Comparison of ENCODE assay signal across 1 cellular context in the genomic region with DNA sequence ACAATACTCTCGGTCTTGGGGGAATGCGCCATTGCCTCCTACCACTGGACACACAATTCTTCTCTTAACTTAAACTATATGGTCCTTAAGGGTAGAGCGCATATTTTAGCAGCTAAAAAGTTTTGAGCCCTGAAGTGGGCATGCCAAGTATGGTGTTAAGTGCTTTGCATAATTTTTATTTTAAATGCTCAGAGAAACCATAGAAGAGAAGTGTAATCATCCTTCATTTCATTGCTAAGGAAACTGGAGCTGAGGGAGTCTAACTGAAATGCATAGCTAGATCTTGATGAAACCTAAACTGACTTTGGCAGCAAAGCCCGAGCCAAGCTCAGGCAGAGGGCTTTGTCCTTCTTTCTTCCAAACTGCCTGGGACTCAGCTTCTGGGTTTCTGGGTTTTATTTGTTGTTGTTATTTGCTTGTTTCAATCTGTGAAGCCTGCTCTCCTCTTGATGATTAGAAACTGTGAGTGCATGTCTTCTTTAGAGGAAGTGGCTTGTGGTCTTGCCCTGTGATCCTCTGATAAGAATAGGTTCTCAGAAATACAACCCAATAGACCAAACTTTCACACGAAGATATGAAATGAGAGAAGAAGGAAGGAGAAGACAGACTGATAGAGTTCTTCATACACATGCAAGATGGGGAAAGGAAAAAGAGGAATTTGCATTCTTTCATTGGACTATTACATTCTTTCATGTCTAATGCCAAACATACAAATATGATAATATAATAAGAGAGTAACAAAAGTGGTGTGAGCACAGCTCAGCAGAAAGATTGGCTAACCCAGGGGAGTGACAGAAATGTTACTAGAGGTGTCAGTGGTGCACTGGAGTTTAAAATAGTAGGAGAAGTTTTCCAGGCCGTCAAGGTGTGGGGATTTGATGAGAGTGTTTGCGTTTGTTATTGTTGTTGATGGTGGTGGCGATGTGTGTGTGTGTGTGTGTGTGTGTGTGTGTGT.
TF ChIP-seq lines count a peak whose summit lies in the region.

No MANE protein-coding gene starts in this region.

TF ChIP-seq in SK-N-SH, 30 proteins besides CTCF, POLR2A, EP300 and RAD21 (continued from another document):
- TF ChIP-seq, protein P1, sequence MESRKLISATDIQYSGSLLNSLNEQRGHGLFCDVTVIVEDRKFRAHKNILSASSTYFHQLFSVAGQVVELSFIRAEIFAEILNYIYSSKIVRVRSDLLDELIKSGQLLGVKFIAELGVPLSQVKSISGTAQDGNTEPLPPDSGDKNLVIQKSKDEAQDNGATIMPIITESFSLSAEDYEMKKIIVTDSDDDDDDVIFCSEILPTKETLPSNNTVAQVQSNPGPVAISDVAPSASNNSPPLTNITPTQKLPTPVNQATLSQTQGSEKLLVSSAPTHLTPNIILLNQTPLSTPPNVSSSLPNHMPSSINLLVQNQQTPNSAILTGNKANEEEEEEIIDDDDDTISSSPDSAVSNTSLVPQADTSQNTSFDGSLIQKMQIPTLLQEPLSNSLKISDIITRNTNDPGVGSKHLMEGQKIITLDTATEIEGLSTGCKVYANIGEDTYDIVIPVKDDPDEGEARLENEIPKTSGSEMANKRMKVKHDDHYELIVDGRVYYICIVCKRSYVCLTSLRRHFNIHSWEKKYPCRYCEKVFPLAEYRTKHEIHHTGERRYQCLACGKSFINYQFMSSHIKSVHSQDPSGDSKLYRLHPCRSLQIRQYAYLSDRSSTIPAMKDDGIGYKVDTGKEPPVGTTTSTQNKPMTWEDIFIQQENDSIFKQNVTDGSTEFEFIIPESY (IDR thresholded peaks at IDR 0.05; ENCODE audit: borderline replicate concordance, low read depth): no peak
- TF ChIP-seq ELF1 (IDR thresholded peaks at IDR 0.05) (no peak), TEAD4 (IDR thresholded peaks at IDR 0.05; ENCODE audit: borderline replicate concordance, insufficient read depth) (no peak), MXI1 (IDR thresholded peaks at IDR 0.05; ENCODE audit: low read depth, low read length) (no peak), SIN3A (IDR thresholded peaks at IDR 0.05; ENCODE audit: borderline replicate concordance, low read depth, low read length) (no peak)
- TF ChIP-seq, protein P2, sequence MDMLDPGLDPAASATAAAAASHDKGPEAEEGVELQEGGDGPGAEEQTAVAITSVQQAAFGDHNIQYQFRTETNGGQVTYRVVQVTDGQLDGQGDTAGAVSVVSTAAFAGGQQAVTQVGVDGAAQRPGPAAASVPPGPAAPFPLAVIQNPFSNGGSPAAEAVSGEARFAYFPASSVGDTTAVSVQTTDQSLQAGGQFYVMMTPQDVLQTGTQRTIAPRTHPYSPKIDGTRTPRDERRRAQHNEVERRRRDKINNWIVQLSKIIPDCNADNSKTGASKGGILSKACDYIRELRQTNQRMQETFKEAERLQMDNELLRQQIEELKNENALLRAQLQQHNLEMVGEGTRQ (IDR thresholded peaks at IDR 0.05; ENCODE audit: borderline replicate concordance, low read depth, low read length): no peak
